9 cellular contexts compared by ENCODE assay signal in the genomic region with DNA sequence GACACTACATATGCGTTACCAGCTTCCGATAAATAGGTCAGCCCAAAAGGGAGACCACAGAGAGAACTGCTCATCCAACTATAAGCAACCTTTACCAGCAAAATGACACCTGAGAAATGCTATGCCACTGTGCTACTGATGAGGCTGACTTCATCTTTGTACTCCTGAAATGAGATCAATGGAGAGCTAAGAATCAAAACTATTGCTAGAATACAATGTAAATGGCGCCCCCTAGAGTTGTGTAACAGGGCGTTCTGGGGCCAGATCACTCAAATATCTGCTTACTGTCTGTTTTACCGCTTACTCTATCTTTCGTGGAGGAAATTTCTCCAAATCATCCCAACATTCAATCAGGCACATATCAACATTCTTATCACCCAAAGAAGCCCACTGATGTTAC. TPM values are rescaled to one million over a fixed set of nuclear protein-coding genes. Genes with fewer than 3 reads are reported as not detected.
DNase-seq lines count a peak whose midpoint lies in the region; ATAC-seq and TF ChIP-seq lines count a peak whose summit lies in the region.
"Had no signal": no experiment of that assay in that cellular context is flagged by ENCODE, and none has a peak within 500 bp of the region (broad histone marks: within the 10 kb centered on the region; RNA-seq: fewer than 3 reads in every experiment).

No MANE protein-coding gene starts in this region.

- peaks cover 7 to 48% (median 17%) of the 10 kb centered on the region in 3 donors for H3K4me1 ChIP-seq in gastroesophageal sphincter

- H3K27ac Mint-ChIP-seq in activated CD4-positive, alpha-beta memory T cell treated with anti-CD3 and anti-CD28 coated beads, Interleukin-2, amount 10 ng/mL, durations not matched to agents 7 days and 5 days: peak overlapping the region; percentile 33

- no peak overlapping the region for H3K27ac ChIP-seq in gastroesophageal sphincter

- no peaks in the 10 kb centered on the region for H3K27me3 Mint-ChIP-seq in activated CD4-positive, alpha-beta memory T cell treated with anti-CD3 and anti-CD28 coated beads, Interleukin-2, amount 10 ng/mL, durations not matched to agents 7 days and 5 days

- peak; percentile 17 to 40 (median 32) for TF ChIP-seq CTCF in gastroesophageal sphincter (IDR thresholded peaks at IDR 0.05)

- WGBS in gastroesophageal sphincter (ENCODE audit: low coverage in 1 of 2), 2 donors: 53 to 64% methylated on average over 5 to 6 of the region's 6 CpGs

- H3K36me3 Mint-ChIP-seq in activated CD4-positive, alpha-beta memory T cell treated with anti-CD3 and anti-CD28 coated beads, Interleukin-2, amount 10 ng/mL, durations not matched to agents 7 days and 5 days (ENCODE audit: low read depth): peaks cover 53% of the 10 kb centered on the region

- H3K4me1 Mint-ChIP-seq in activated CD4-positive, alpha-beta memory T cell treated with anti-CD3 and anti-CD28 coated beads, Interleukin-2, amount 10 ng/mL, durations not matched to agents 7 days and 5 days: peaks cover 52% of the 10 kb centered on the region

- peak; percentile 70 for DNase-seq in activated effector memory CD4-positive, alpha-beta T cell treated with anti-CD3 and anti-CD28 coated beads, Interleukin-2, amount 50 U/mL, for 16 hours
- no peak for DNase-seq in activated effector memory CD4-positive, alpha-beta T cell treated with Interleukin-2 at 50 U/mL for 16 hours
- peak; percentile 32 for DNase-seq in NCI-H2029 (lab: John Stamatoyannopoulos, UW)
- peak; percentile 52 for DNase-seq in activated CD4-positive, alpha-beta memory T cell treated with anti-CD3 and anti-CD28 coated beads, Interleukin-2, amount 10 ng/mL, durations not matched to agents 7 days and 5 days
- DNase-seq in stimulated activated naive CD4-positive, alpha-beta T cell treated with Interleukin-2 at 50 U/mL for 16 hours (lab: John Stamatoyannopoulos, UW): peak; percentile 31
- DNase-seq in GM03348 (ENCODE audit: low spot score): no peak

- H3K36me3 ChIP-seq in gastroesophageal sphincter: peaks cover 0 to 39% of the 10 kb centered on the region in 2 donors

- H3K9me3 Mint-ChIP-seq in activated CD4-positive, alpha-beta memory T cell treated with anti-CD3 and anti-CD28 coated beads, Interleukin-2, amount 10 ng/mL, durations not matched to agents 7 days and 5 days: no peaks in the 10 kb centered on the region

- CTCF ChIA-PET in activated CD4-positive, alpha-beta memory T cell treated with anti-CD3 and anti-CD28 coated beads, Interleukin-2, amount 10 ng/mL, durations not matched to agents 7 days and 5 days (lab: Charles Lee): interaction anchor here (0.7 to 2.1 kb wide), 21 partner anchors 11 to 149 kb away, joined by 3 to 23 read pairs (median 4); a partner anchor contains a TSS

- no peak for TF ChIP-seq POLR2A in gastroesophageal sphincter (IDR thresholded peaks at IDR 0.05)

- TF ChIP-seq EP300 in gastroesophageal sphincter (IDR thresholded peaks at IDR 0.05): no peak

- no peaks in the 10 kb centered on the region for H3K27me3 ChIP-seq in gastroesophageal sphincter

- no peak for ATAC-seq in gastroesophageal sphincter
- ATAC-seq in GM21526 (IDR thresholded peaks at IDR 0.05; ENCODE audit: low FRiP score, unreplicated experiment): no peak

- H3K4me3 ChIP-seq in gastroesophageal sphincter: no peak overlapping the region

- POLR2A ChIA-PET in activated CD4-positive, alpha-beta memory T cell treated with anti-CD3 and anti-CD28 coated beads, Interleukin-2, amount 10 ng/mL, durations not matched to agents 7 days and 5 days (lab: Charles Lee): interaction anchor here (0.7 to 2.0 kb wide), 5 partner anchors 10 to 189 kb away, joined by 3 to 5 read pairs (median 3); a partner anchor contains a TSS

- H3K4me3 Mint-ChIP-seq in activated CD4-positive, alpha-beta memory T cell treated with anti-CD3 and anti-CD28 coated beads, Interleukin-2, amount 10 ng/mL, durations not matched to agents 7 days and 5 days: no peak overlapping the region

- no peaks in the 10 kb centered on the region for H3K9me3 ChIP-seq in gastroesophageal sphincter

RNA-seq across cellular contexts. Expression of a gene that starts 4.6 kb away (rescaled TPM):
- total RNA-seq in activated CD4-positive, alpha-beta memory T cell treated with anti-CD3 and anti-CD28 coated beads, Interleukin-2, amount 10 ng/mL, durations not matched to agents 7 days and 5 days: 10 to 100 TPM; 69.5 to 78.1 TPM
- total RNA-seq in gastroesophageal sphincter: 10 to 100 TPM; 26.1 to 57.5 (median 43.6) TPM

RNA-seq across cellular contexts. Expression of a gene that starts 16.0 kb away (rescaled TPM):
- not detected for total RNA-seq in activated CD4-positive, alpha-beta memory T cell treated with anti-CD3 and anti-CD28 coated beads, Interleukin-2, amount 10 ng/mL, durations not matched to agents 7 days and 5 days
- 1 to 10 TPM in 1 of 4 donors, under 1 TPM in 3; 0.46 to 1.2 (median 0.73) TPM for total RNA-seq in gastroesophageal sphincter
- total RNA-seq: dermis microvascular lymphatic vessel endothelial cell had no signal

RNA-seq across cellular contexts. Expression of a gene that starts 21.7 kb away (rescaled TPM):
- 10 to 100 TPM; 32.2 to 33.8 TPM for total RNA-seq in activated CD4-positive, alpha-beta memory T cell treated with anti-CD3 and anti-CD28 coated beads, Interleukin-2, amount 10 ng/mL, durations not matched to agents 7 days and 5 days
- total RNA-seq in gastroesophageal sphincter: 10 to 100 TPM; 43.2 to 63.8 (median 54.3) TPM

RNA-seq across cellular contexts. Expression of a gene that starts 37.4 kb away (rescaled TPM):
- total RNA-seq in activated CD4-positive, alpha-beta memory T cell treated with anti-CD3 and anti-CD28 coated beads, Interleukin-2, amount 10 ng/mL, durations not matched to agents 7 days and 5 days: 1 to 10 TPM; 1.8 TPM
- total RNA-seq in gastroesophageal sphincter: 1 to 10 TPM in 2 of 4 donors, under 1 TPM in 1, not detected in 1; 0.81 to 3.2 (median 2.4) TPM

RNA-seq across cellular contexts. Expression of a gene that starts 39.2 kb away (rescaled TPM):
- total RNA-seq in activated CD4-positive, alpha-beta memory T cell treated with anti-CD3 and anti-CD28 coated beads, Interleukin-2, amount 10 ng/mL, durations not matched to agents 7 days and 5 days: 10 to 100 TPM; 28.4 to 29.0 TPM
- 10 to 100 TPM; 54.4 to 69.5 (median 55.4) TPM for total RNA-seq in gastroesophageal sphincter

Comparison
In these comparisons a context has a peak if more than half of its experiments do, and no peak if none do; other contexts are left out.
1. DNase-seq: peak in activated effector memory CD4-positive, alpha-beta T cell treated with anti-CD3 and anti-CD28 coated beads, Interleukin-2, amount 50 U/mL, for 16 hours (single experiment), NCI-H2029 (single experiment), activated CD4-positive, alpha-beta memory T cell treated with anti-CD3 and anti-CD28 coated beads, Interleukin-2, amount 10 ng/mL, durations not matched to agents 7 days and 5 days (single experiment) and stimulated activated naive CD4-positive, alpha-beta T cell treated with Interleukin-2 at 50 U/mL for 16 hours (single experiment); none in activated effector memory CD4-positive, alpha-beta T cell treated with Interleukin-2 at 50 U/mL for 16 hours (single experiment) and GM03348 (single experiment).